ENCODE assay signal across 14 cellular contexts in genomic region chr19:16566702-16567101, GRCh38. TPM values are rescaled to one million over a fixed set of nuclear protein-coding genes. Genes with fewer than 3 reads are reported as not detected.
DNase-seq lines count a peak whose midpoint lies in the region; ATAC-seq and TF ChIP-seq lines count a peak whose summit lies in the region.
"Had no signal": no experiment of that assay in that cellular context is flagged by ENCODE, and none has a peak within 500 bp of the region (broad histone marks: within the 10 kb centered on the region; RNA-seq: fewer than 3 reads in every experiment).

No MANE protein-coding gene starts in this region.

- no peaks in the 10 kb centered on the region for H3K27me3 Mint-ChIP-seq in activated naive CD4-positive, alpha-beta T cell treated with anti-CD3 and anti-CD28 coated beads for 36 hours (ENCODE audit: low read depth)
- no peaks in the 10 kb centered on the region for H3K27me3 Mint-ChIP-seq in activated CD8-positive, alpha-beta T cell treated with anti-CD3 and anti-CD28 coated beads, Interleukin-2, amount 10 ng/mL, durations not matched to agents 7 days and 5 days (ENCODE audit: low read depth)

- no peak overlapping the region for H3K4me3 Mint-ChIP-seq in activated naive CD4-positive, alpha-beta T cell treated with anti-CD3 and anti-CD28 coated beads for 36 hours
- H3K4me3 Mint-ChIP-seq in activated CD8-positive, alpha-beta T cell treated with anti-CD3 and anti-CD28 coated beads, Interleukin-2, amount 10 ng/mL, durations not matched to agents 7 days and 5 days: peak overlapping the region; percentile 74

- POLR2A ChIA-PET in activated CD8-positive, alpha-beta T cell treated with anti-CD3 and anti-CD28 coated beads, Interleukin-2, amount 10 ng/mL, durations not matched to agents 7 days and 5 days (lab: Charles Lee): interaction anchor here (0.7 to 1.7 kb wide), 7 partner anchors 21 to 87 kb away, joined by 3 to 10 read pairs (median 5); partner anchors contain the start of gene MED26

- H3K36me3 ChIP-seq in lower lobe of right lung: peaks cover 87% of the 10 kb centered on the region
- H3K36me3 ChIP-seq in upper lobe of right lung: peaks cover 77% of the 10 kb centered on the region

- H3K27me3 ChIP-seq in lower lobe of right lung (ENCODE audit: low read depth) (no peaks in the 10 kb centered on the region), upper lobe of right lung (no peaks in the 10 kb centered on the region)

- H3K27ac Mint-ChIP-seq in activated naive CD4-positive, alpha-beta T cell treated with anti-CD3 and anti-CD28 coated beads for 36 hours: peak overlapping the region; percentile 94
- peak overlapping the region; percentile 99 for H3K27ac Mint-ChIP-seq in activated CD8-positive, alpha-beta T cell treated with anti-CD3 and anti-CD28 coated beads, Interleukin-2, amount 10 ng/mL, durations not matched to agents 7 days and 5 days
- H3K27ac Mint-ChIP-seq: brain had no signal

- peak overlapping the region; percentile 31 for H3K27ac ChIP-seq in lower lobe of right lung
- peak overlapping the region; percentile 52 for H3K27ac ChIP-seq in upper lobe of right lung

- intact Hi-C loops in activated naive CD4-positive, alpha-beta T cell treated with anti-CD3 and anti-CD28 coated beads for 36 hours (cut with micrococcal nuclease): loop anchor here (2.0 kb wide), 1 partner anchor 24 kb away; the partner anchor contains the start of gene CHERP
- intact Hi-C loops in lower lobe of right lung (cut with DNase I) (no loop called here), upper lobe of right lung (cut with DNase I) (no loop called here)

- CTCF ChIA-PET in activated naive CD4-positive, alpha-beta T cell treated with anti-CD3 and anti-CD28 coated beads for 36 hours (lab: Charles Lee): interaction anchor here (0.7 to 0.8 kb wide), 2 partner anchors 10 to 25 kb away, joined by 3 read pairs; no protein-coding TSS in a partner anchor
- CTCF ChIA-PET in activated CD8-positive, alpha-beta T cell treated with anti-CD3 and anti-CD28 coated beads, Interleukin-2, amount 10 ng/mL, durations not matched to agents 7 days and 5 days (lab: Charles Lee): interaction anchor here (1.0 to 1.8 kb wide), 3 partner anchors 12 to 24 kb away, joined by 3 to 7 read pairs (median 5); no protein-coding TSS in a partner anchor

- peaks cover 35% of the 10 kb centered on the region for H3K36me3 Mint-ChIP-seq in activated naive CD4-positive, alpha-beta T cell treated with anti-CD3 and anti-CD28 coated beads for 36 hours (ENCODE audit: low read depth)
- H3K36me3 Mint-ChIP-seq in activated CD8-positive, alpha-beta T cell treated with anti-CD3 and anti-CD28 coated beads, Interleukin-2, amount 10 ng/mL, durations not matched to agents 7 days and 5 days (ENCODE audit: low read depth): peaks cover 70% of the 10 kb centered on the region

- no peak overlapping the region for H3K4me3 ChIP-seq in lower lobe of right lung
- no peak overlapping the region for H3K4me3 ChIP-seq in upper lobe of right lung
- H3K4me3 ChIP-seq: prostate gland had no signal

- H3K4me1 ChIP-seq in lower lobe of right lung (peaks cover 61% of the 10 kb centered on the region), upper lobe of right lung (peaks cover 37% of the 10 kb centered on the region)

- no peak for ATAC-seq in activated CD8-positive, alpha-beta T cell treated with anti-CD3 and anti-CD28 coated beads, Interleukin-2, amount 10 ng/mL, durations not matched to agents 7 days and 5 days
- ATAC-seq in lower lobe of right lung: no peak
- no peak for ATAC-seq in upper lobe of right lung
- ATAC-seq: Panc1 had no signal

- no peak for DNase-seq in activated naive CD4-positive, alpha-beta T cell treated with anti-CD3 and anti-CD28 coated beads for 36 hours
- no peak for DNase-seq in activated naive CD4-positive, alpha-beta T cell treated with Interleukin-2 at 50 U/mL for 16 hours
- no peak for DNase-seq in activated CD8-positive, alpha-beta T cell treated with anti-CD3 and anti-CD28 coated beads, Interleukin-2, amount 10 ng/mL, durations not matched to agents 7 days and 5 days
- no peak for DNase-seq in lower lobe of right lung
- DNase-seq in upper lobe of right lung: no peak
- DNase-seq in DMS153 treated with DMSO at 0.1 percent for 48 hours (lab: John Stamatoyannopoulos, UW; ENCODE audit: unreplicated experiment): no peak
- DNase-seq in NCI-H2227 (lab: John Stamatoyannopoulos, UW; ENCODE audit: unreplicated experiment): no peak
- no peak for DNase-seq in A172 (ENCODE audit: low spot score)
- DNase-seq: DMS79, hypothalamus, NCI-H774 had no signal

- no peaks in the 10 kb centered on the region for H3K9me3 Mint-ChIP-seq in activated naive CD4-positive, alpha-beta T cell treated with anti-CD3 and anti-CD28 coated beads for 36 hours
- no peaks in the 10 kb centered on the region for H3K9me3 Mint-ChIP-seq in activated CD8-positive, alpha-beta T cell treated with anti-CD3 and anti-CD28 coated beads, Interleukin-2, amount 10 ng/mL, durations not matched to agents 7 days and 5 days (ENCODE audit: insufficient read depth)
- H3K9me3 Mint-ChIP-seq: brain had no signal

- H3K9me3 ChIP-seq in lower lobe of right lung: no peaks in the 10 kb centered on the region
- H3K9me3 ChIP-seq in upper lobe of right lung: no peaks in the 10 kb centered on the region
- H3K9me3 ChIP-seq: prostate gland had no signal

- TF ChIP-seq CTCF in lower lobe of right lung (IDR thresholded peaks at IDR 0.05) (no peak), upper lobe of right lung (IDR thresholded peaks at IDR 0.05) (no peak)

- H3K4me1 Mint-ChIP-seq in activated naive CD4-positive, alpha-beta T cell treated with anti-CD3 and anti-CD28 coated beads for 36 hours (ENCODE audit: low read depth): peaks cover 37% of the 10 kb centered on the region
- peaks cover 58% of the 10 kb centered on the region for H3K4me1 Mint-ChIP-seq in activated CD8-positive, alpha-beta T cell treated with anti-CD3 and anti-CD28 coated beads, Interleukin-2, amount 10 ng/mL, durations not matched to agents 7 days and 5 days (ENCODE audit: low read depth)

RNA-seq across cellular contexts. Expression of gene SLC35E1, which starts 5.5 kb away (rescaled TPM):
- total RNA-seq in activated naive CD4-positive, alpha-beta T cell treated with anti-CD3 and anti-CD28 coated beads for 36 hours: 10 to 100 TPM; 21.7 to 22.1 TPM
- total RNA-seq in activated CD8-positive, alpha-beta T cell treated with anti-CD3 and anti-CD28 coated beads, Interleukin-2, amount 10 ng/mL, durations not matched to agents 7 days and 5 days: 10 to 100 TPM; 55.6 to 61.9 TPM
- 47.3 TPM for total RNA-seq in lower lobe of right lung
- 51.2 TPM for total RNA-seq in upper lobe of right lung
- 29.1 TPM in 2 replicates for total RNA-seq in A172 (2014; rRNA removed; shearing (Covaris generic))

RNA-seq across cellular contexts. Expression of gene CHERP, which starts 24.5 kb away (rescaled TPM):
- 10 to 100 TPM; 54.4 to 54.7 TPM for total RNA-seq in activated naive CD4-positive, alpha-beta T cell treated with anti-CD3 and anti-CD28 coated beads for 36 hours
- 10 to 100 TPM; 60.0 to 60.8 TPM for total RNA-seq in activated CD8-positive, alpha-beta T cell treated with anti-CD3 and anti-CD28 coated beads, Interleukin-2, amount 10 ng/mL, durations not matched to agents 7 days and 5 days
- total RNA-seq in lower lobe of right lung (35.4 TPM), upper lobe of right lung (41.9 TPM)
- 2.9 and 3.3 TPM in 2 replicates for total RNA-seq in A172 (2014; rRNA removed; shearing (Covaris generic))
